23 cellular contexts compared by ENCODE assay signal in the genomic region with DNA sequence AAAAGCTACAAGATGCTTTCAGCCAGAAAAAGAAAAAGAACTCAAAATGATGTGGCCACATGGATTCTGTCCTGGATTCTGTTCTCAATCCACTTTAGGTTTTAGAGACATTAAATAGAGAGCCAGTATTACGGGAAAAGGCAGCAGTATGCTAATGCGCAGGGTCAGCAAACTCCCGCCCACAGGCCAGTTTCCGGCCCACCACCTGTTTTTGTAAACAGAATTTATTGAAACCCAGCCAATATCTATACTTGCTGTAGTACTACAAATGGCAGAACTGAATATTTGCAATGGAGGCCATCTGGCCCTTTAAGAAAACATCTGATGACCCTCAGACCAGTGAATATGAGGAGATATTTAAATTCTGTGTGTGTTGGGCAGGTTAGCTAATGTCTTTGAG.
"Had no signal": no experiment of that assay in that cellular context is flagged by ENCODE, and none has a peak within 500 bp of the region (broad histone marks: within the 10 kb centered on the region; RNA-seq: fewer than 3 reads in every experiment).

No MANE protein-coding gene starts in this region.

- H3K4me1 ChIP-seq: gastrocnemius medialis, lower lobe of right lung, prostate gland, right atrium auricular region, suprapubic skin, vagina had no signal

- H3K9me3 ChIP-seq: gastrocnemius medialis, lower lobe of right lung, prostate gland, right atrium auricular region, suprapubic skin, vagina had no signal

- H3K4me3 Mint-ChIP-seq: dendritic cell treated with granulocyte-macrophage colony-stimulating factor and Interleukin-4, amounts not matched to agents 40 ng/mL and 50 ng/mL, for 4 days; endodermal cell; natural killer cell; neural progenitor cell; stimulated activated naive CD8-positive, alpha-beta T cell treated with anti-CD3 and anti-CD28 coated beads, Interleukin-15, amount 100 ng/mL, for 72 hours had no signal

- H3K27ac ChIP-seq: epithelial cell of prostate, gastrocnemius medialis, lower lobe of right lung, neural progenitor cell, prostate gland, right atrium auricular region, suprapubic skin, vagina had no signal

- H3K4me3 ChIP-seq: gastrocnemius medialis, lower lobe of right lung, neural progenitor cell, prostate gland, right atrium auricular region, smooth muscle cell, suprapubic skin, vagina had no signal

- H3K9me3 Mint-ChIP-seq: dendritic cell treated with granulocyte-macrophage colony-stimulating factor and Interleukin-4, amounts not matched to agents 40 ng/mL and 50 ng/mL, for 4 days; endodermal cell; natural killer cell; neural progenitor cell; stimulated activated naive CD8-positive, alpha-beta T cell treated with anti-CD3 and anti-CD28 coated beads, Interleukin-15, amount 100 ng/mL, for 72 hours had no signal

- H3K27me3 ChIP-seq: gastrocnemius medialis, neural progenitor cell, right atrium auricular region, vagina had no signal

- H3K27me3 Mint-ChIP-seq: dendritic cell treated with granulocyte-macrophage colony-stimulating factor and Interleukin-4, amounts not matched to agents 40 ng/mL and 50 ng/mL, for 4 days; stimulated activated naive CD8-positive, alpha-beta T cell treated with anti-CD3 and anti-CD28 coated beads, Interleukin-15, amount 100 ng/mL, for 72 hours had no signal

- DNase-seq: effector CD8-positive, alpha-beta T cell; endodermal cell; foreskin fibroblast; gastrocnemius medialis; head of caudate nucleus; left ventricle myocardium superior; lower lobe of right lung; natural killer cell; stimulated activated CD4-positive, alpha-beta T cell treated with anti-CD3 and anti-CD28 coated beads, Interleukin-12 subunit alpha, Interleukin-12 subunit beta, amount 100 ng/mL, for 4 hours; stimulated activated CD4-positive, alpha-beta T cell treated with anti-CD3 and anti-CD28 coated beads, Interleukin-1b, Interleukin-23, amount 100 ng/mL, for 48 hours; stimulated activated CD4-positive, alpha-beta T cell treated with anti-CD3 and anti-CD28 coated beads, Interleukin-4, amount 100 ng/mL, for 1 hour; stimulated activated CD8-positive, alpha-beta memory T cell treated with anti-CD3 and anti-CD28 coated beads, Interleukin-4, amount 100 ng/mL, for 48 hours; stimulated activated naive CD4-positive, alpha-beta T cell; stimulated activated naive CD8-positive, alpha-beta T cell treated with anti-CD3 and anti-CD28 coated beads, Interleukin-15, amount 100 ng/mL, for 72 hours; trophoblast cell had no signal

- H3K36me3 Mint-ChIP-seq: natural killer cell, neural progenitor cell had no signal

- H3K4me1 Mint-ChIP-seq: natural killer cell; stimulated activated naive CD8-positive, alpha-beta T cell treated with anti-CD3 and anti-CD28 coated beads, Interleukin-15, amount 100 ng/mL, for 72 hours had no signal

- H3K27ac Mint-ChIP-seq: dendritic cell treated with granulocyte-macrophage colony-stimulating factor and Interleukin-4, amounts not matched to agents 40 ng/mL and 50 ng/mL, for 4 days; endodermal cell; natural killer cell; neural progenitor cell had no signal

- H3K36me3 ChIP-seq: gastrocnemius medialis, lower lobe of right lung, neural progenitor cell, prostate gland, right atrium auricular region, suprapubic skin, vagina had no signal
